8 cellular contexts compared by ENCODE assay signal in the genomic region with DNA sequence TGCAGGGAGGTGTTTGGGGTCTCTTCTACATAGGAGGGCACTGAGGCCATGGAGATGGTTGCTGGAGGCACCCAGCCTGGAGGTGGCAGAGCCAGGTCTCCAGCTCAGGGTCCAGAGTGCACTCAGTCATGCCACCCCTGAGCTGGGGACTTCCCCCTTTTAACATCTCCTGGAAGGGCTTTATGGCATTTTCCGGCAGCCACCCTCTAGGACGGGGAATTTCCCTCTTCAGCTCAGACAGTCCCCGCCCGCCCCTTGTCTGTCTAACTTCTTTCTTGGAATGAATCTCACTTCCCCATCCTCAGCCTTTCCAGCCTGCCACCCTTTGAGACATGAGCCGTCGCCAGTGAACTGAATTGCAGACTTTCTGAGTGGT. TPM values are rescaled to one million over a fixed set of nuclear protein-coding genes. Genes with fewer than 3 reads are reported as not detected.
A peak's percentile ranks its signal among the peaks of the same experiment; 100 is the strongest.
DNase-seq lines count a peak whose midpoint lies in the region; ATAC-seq and TF ChIP-seq lines count a peak whose summit lies in the region.

No MANE protein-coding gene starts in this region.

- no peaks in the 10 kb centered on the region for H3K9me3 ChIP-seq in hepatocyte (ENCODE audit: low read depth)

- H3K4me3 Mint-ChIP-seq in activated CD4-positive, alpha-beta T cell treated with anti-CD3 and anti-CD28 coated beads for 36 hours = no peak overlapping the region

- CTCF ChIA-PET in activated CD4-positive, alpha-beta T cell treated with anti-CD3 and anti-CD28 coated beads for 36 hours (lab: Charles Lee) = interaction anchor here (0.8 to 1.7 kb wide), 3 partner anchors 145 to 175 kb away, joined by 3 to 9 read pairs (median 7); no protein-coding TSS in a partner anchor

- H3K36me3 Mint-ChIP-seq in activated CD4-positive, alpha-beta T cell treated with anti-CD3 and anti-CD28 coated beads for 36 hours (ENCODE audit: low read depth) = no peaks in the 10 kb centered on the region

- intact Hi-C loops in activated CD4-positive, alpha-beta T cell treated with anti-CD3 and anti-CD28 coated beads for 36 hours (cut with DNase I, micrococcal nuclease) = loop anchor here in 1 of 2 experiments (10.0 kb wide), 1 partner anchor 59 kb away; no protein-coding TSS in a partner anchor

- peak overlapping the region; percentile 87 for H3K27ac Mint-ChIP-seq in activated CD4-positive, alpha-beta T cell treated with anti-CD3 and anti-CD28 coated beads for 36 hours

- H3K79me2 ChIP-seq in hepatocyte = no peaks in the 10 kb centered on the region

- H3K36me3 ChIP-seq in brain microvascular endothelial cell (replicated peaks) = no peaks in the 10 kb centered on the region
- H3K36me3 ChIP-seq in hepatocyte (replicated peaks; ENCODE audit: insufficient read depth, low read depth) = no peaks in the 10 kb centered on the region

- H3K9me2 ChIP-seq in hepatocyte (replicated peaks; ENCODE audit: insufficient read depth) = no peaks in the 10 kb centered on the region

- no peak for TF ChIP-seq CTCF in brain microvascular endothelial cell (IDR thresholded peaks at IDR 0.05; ENCODE audit: low read depth, low read length, missing control alignments)
- TF ChIP-seq CTCF in hepatocyte (IDR thresholded peaks at IDR 0.05; ENCODE audit: poor library complexity) = no peak

- H3K27ac ChIP-seq in brain microvascular endothelial cell (no peak overlapping the region), hepatocyte (no peak overlapping the region)

- no peaks in the 10 kb centered on the region for H3K9me3 Mint-ChIP-seq in activated CD4-positive, alpha-beta T cell treated with anti-CD3 and anti-CD28 coated beads for 36 hours (ENCODE audit: low read depth)

- no peaks in the 10 kb centered on the region for H3K27me3 ChIP-seq in brain microvascular endothelial cell (replicated peaks)
- H3K27me3 ChIP-seq in hepatocyte = no peaks in the 10 kb centered on the region

- peak; percentile 80 for DNase-seq in activated CD4-positive, alpha-beta T cell treated with anti-CD3 and anti-CD28 coated beads for 36 hours
- DNase-seq in activated CD4-positive, alpha-beta T cell treated with anti-CD3 and anti-CD28 coated beads for 1 hour = no peak
- peak; percentile 60 for DNase-seq in brain microvascular endothelial cell
- peak; percentile 21 for DNase-seq in stimulated activated CD4-positive, alpha-beta T cell treated with anti-CD3 and anti-CD28 coated beads, Interleukin-4, amount 100 ng/mL, for 1 hour
- no peak for DNase-seq in DMS79 (lab: John Stamatoyannopoulos, UW)
- no peak for DNase-seq in NCI-H1417 (lab: John Stamatoyannopoulos, UW)
- no peak for DNase-seq in hepatocyte (ENCODE audit: low spot score)

- H2AFZ ChIP-seq in hepatocyte = no peak overlapping the region

- POLR2A ChIA-PET in activated CD4-positive, alpha-beta T cell treated with anti-CD3 and anti-CD28 coated beads for 36 hours (lab: Charles Lee) = no interaction called here

- WGBS in hepatocyte (ENCODE audit: low lambda C conversion rate, missing lambda C conversion rate) = 87% methylated on average over 6 of the region's 6 CpGs

- H3K4me1 ChIP-seq in hepatocyte (ENCODE audit: insufficient read depth) = peaks cover 8% of the 10 kb centered on the region

- no peak overlapping the region for H3K4me3 ChIP-seq in brain microvascular endothelial cell (ENCODE audit: low read depth, low read length)
- no peak overlapping the region for H3K4me3 ChIP-seq in hepatocyte

- peaks cover 7% of the 10 kb centered on the region for H3K4me1 Mint-ChIP-seq in activated CD4-positive, alpha-beta T cell treated with anti-CD3 and anti-CD28 coated beads for 36 hours

- in situ Hi-C loops in brain microvascular endothelial cell (cut with HindIII; ENCODE audit: low pct_ligation_motif_present, low sequenced_read_pairs) = loop anchor here (25.0 kb wide), 1 partner anchor 131 kb away; no protein-coding TSS in a partner anchor

- H3K4me2 ChIP-seq in hepatocyte = no peak overlapping the region

- no peaks in the 10 kb centered on the region for H4K20me1 ChIP-seq in hepatocyte (ENCODE audit: insufficient read depth, poor library complexity, severe bottlenecking)

- H3K27me3 Mint-ChIP-seq in activated CD4-positive, alpha-beta T cell treated with anti-CD3 and anti-CD28 coated beads for 36 hours = no peaks in the 10 kb centered on the region

- peak; percentile 93 for ATAC-seq in activated CD4-positive, alpha-beta T cell treated with anti-CD3 and anti-CD28 coated beads for 36 hours
- peak; percentile 58 for ATAC-seq in HG03175 (IDR thresholded peaks at IDR 0.05; ENCODE audit: unreplicated experiment)

RNA-seq across cellular contexts. Expression of a gene that starts 49.9 kb away (rescaled TPM):
- total RNA-seq in activated CD4-positive, alpha-beta T cell treated with anti-CD3 and anti-CD28 coated beads for 36 hours = not detected
- 105 and 106 TPM in 2 replicates for total RNA-seq in hepatocyte
- 87.2 and 97.6 TPM in 2 replicates for polyA plus RNA-seq in hepatocyte

Comparison
In these comparisons a context has a peak if more than half of its experiments do, and no peak if none do; other contexts are left out.
1. DNase-seq: peak in activated CD4-positive, alpha-beta T cell treated with anti-CD3 and anti-CD28 coated beads for 36 hours (single experiment), brain microvascular endothelial cell (single experiment) and stimulated activated CD4-positive, alpha-beta T cell treated with anti-CD3 and anti-CD28 coated beads, Interleukin-4, amount 100 ng/mL, for 1 hour (single experiment); none in activated CD4-positive, alpha-beta T cell treated with anti-CD3 and anti-CD28 coated beads for 1 hour (single experiment), DMS79 (single experiment), NCI-H1417 (0 of 3) and hepatocyte (single experiment).
2. RNA of a gene that starts 49.9 kb away (total RNA-seq): 105 to 106 TPM in hepatocyte; not detected in activated CD4-positive, alpha-beta T cell treated with anti-CD3 and anti-CD28 coated beads for 36 hours; every median in the first group is over 100 times any median in the second.